In the genomic region with DNA sequence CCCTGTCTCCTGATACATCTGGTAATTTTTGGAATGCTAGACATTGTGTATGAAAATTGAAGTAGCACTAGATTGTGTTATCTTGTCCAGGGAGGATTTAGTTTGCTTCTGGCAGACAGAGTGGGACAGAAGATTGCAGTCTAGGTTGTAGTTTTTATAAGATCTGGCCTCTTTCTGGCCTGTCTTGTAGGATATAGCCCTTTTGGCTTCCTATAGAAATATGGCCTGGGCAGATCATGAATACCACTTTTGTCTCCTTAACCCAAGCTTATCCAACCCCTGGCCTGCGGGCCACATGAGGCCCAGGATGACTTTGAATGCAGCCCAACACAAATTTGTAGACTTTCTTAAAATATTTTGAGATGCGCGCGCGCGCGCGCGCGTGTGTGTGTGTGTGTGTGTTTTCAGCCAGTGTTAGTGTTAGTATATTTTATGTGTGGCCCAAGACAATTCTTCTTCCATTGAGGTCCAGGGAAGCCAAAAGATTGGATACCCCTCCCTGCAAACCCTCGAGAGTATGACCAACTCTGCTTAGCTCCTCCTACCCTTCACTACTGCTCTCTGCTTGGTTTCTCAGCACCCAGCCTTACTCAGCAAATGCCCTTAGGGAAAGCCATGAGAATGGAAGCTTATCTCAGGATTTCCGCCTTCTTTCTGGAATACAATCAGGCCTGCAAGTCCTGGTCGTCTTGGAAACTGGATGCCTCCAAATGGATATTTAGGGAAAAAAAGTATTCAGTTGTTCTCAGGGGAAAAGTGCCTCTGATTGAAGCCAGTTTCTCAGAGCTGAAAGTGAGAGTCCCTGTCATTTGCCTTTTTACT, we compare ENCODE assay signal across 9 cellular contexts. TPM values are rescaled to one million over a fixed set of nuclear protein-coding genes. Genes with fewer than 3 reads are reported as not detected.
A peak's percentile ranks its signal among the peaks of the same experiment; 100 is the strongest.
DNase-seq lines count a peak whose midpoint lies in the region; ATAC-seq, FAIRE-seq and TF ChIP-seq lines count a peak whose summit lies in the region.
"Had no signal": no experiment of that assay in that cellular context is flagged by ENCODE, and none has a peak within 500 bp of the region (broad histone marks: within the 10 kb centered on the region; RNA-seq: fewer than 3 reads in every experiment).

No MANE protein-coding gene starts in this region.

- CTCF ChIA-PET in mammary epithelial cell (lab: Charles Lee; ENCODE audit: low non-redundant PET) = no interaction called here

- H2BK120ac ChIP-seq in mesendoderm (ENCODE audit: low read depth, low read length) = no peak overlapping the region

- peak; percentile 40 for FAIRE-seq in GM12891 (lab: Jason Lieb, UNC)

- no peak overlapping the region for H3K23ac ChIP-seq in mesendoderm (ENCODE audit: low read length)

- H3K27me3 ChIP-seq in HUES64 (ENCODE audit: insufficient read depth, low read length) (no peaks in the 10 kb centered on the region), mammary epithelial cell (ENCODE audit: insufficient read depth, low read length) (no peaks in the 10 kb centered on the region), mesendoderm (ENCODE audit: insufficient read depth, low read length, poor library complexity) (no peaks in the 10 kb centered on the region)

- H3K9ac ChIP-seq in HUES64 (ENCODE audit: low read depth, low read length) = no peak overlapping the region
- no peak overlapping the region for H3K9ac ChIP-seq in mammary epithelial cell (ENCODE audit: insufficient read depth, low read length)
- no peak overlapping the region for H3K9ac ChIP-seq in mesendoderm (ENCODE audit: low read length)

- no TSS peak for BruUV-seq in mammary epithelial cell (replicated peaks; lab: Mats Ljungman, UMichigan)

- H3K4ac ChIP-seq in mesendoderm (ENCODE audit: low read depth, low read length) = no peak overlapping the region

- no peak for TF ChIP-seq POLR2A in GM12891 (IDR thresholded peaks at IDR 0.05; ENCODE audit: low read depth, low read length)

- peaks cover 3% of the 10 kb centered on the region for H3K79me1 ChIP-seq in mesendoderm (ENCODE audit: low read length)

- H3K4me2 ChIP-seq in mammary epithelial cell (ENCODE audit: insufficient read depth, low read depth, low read length) (no peak overlapping the region), mesendoderm (ENCODE audit: low read length) (no peak overlapping the region)

- DNase-seq in GM12891 (ENCODE audit: insufficient read length, low spot score) (no peak), mammary epithelial cell (peak; percentile 77), mesendoderm (peak; percentile 100)
- DNase-seq in activated CD4-positive, alpha-beta T cell treated with anti-CD3 and anti-CD28 coated beads for 1 hour = no peak
- DNase-seq in activated naive CD4-positive, alpha-beta T cell (lab: John Stamatoyannopoulos, UW) = no peak
- DNase-seq: Karpas-422 had no signal

- peak overlapping the region; percentile 88 for H3K18ac ChIP-seq in mesendoderm (ENCODE audit: low read length)

- peak overlapping the region; percentile 39 for H3K56ac ChIP-seq in mesendoderm (ENCODE audit: low read length)

- no peak for ATAC-seq in GM19467 (IDR thresholded peaks at IDR 0.05; ENCODE audit: unreplicated experiment)
- no peak for ATAC-seq in GM18861 (IDR thresholded peaks at IDR 0.05; ENCODE audit: unreplicated experiment)

- H3K27ac ChIP-seq in HUES64 (ENCODE audit: low read depth, low read length) (0 out of 2 replicates have a peak overlapping the region, but pooled peaks have one; percentile 20), mammary epithelial cell (ENCODE audit: insufficient read depth, low read depth, low read length) (no peak overlapping the region), mesendoderm (ENCODE audit: low read depth, low read length) (no peak overlapping the region)

- no peak overlapping the region for H3K4me3 ChIP-seq in HUES64 (ENCODE audit: low read length)
- H3K4me3 ChIP-seq in mammary epithelial cell (replicated peaks in 1 of 3; ENCODE audit: insufficient read depth in 1 of 3, low read depth in 2 of 3, low read length in 3 of 3) = no peak overlapping the region
- no peak overlapping the region for H3K4me3 ChIP-seq in mesendoderm (ENCODE audit: low read length)

- H3K36me3 ChIP-seq in HUES64 (ENCODE audit: insufficient read depth, low read length) = no peaks in the 10 kb centered on the region
- no peaks in the 10 kb centered on the region for H3K36me3 ChIP-seq in mammary epithelial cell (ENCODE audit: insufficient read depth, low read length)
- H3K36me3 ChIP-seq in mesendoderm (ENCODE audit: control insufficient read depth, insufficient read depth, low read length) = no peaks in the 10 kb centered on the region

- H2AFZ ChIP-seq in mammary epithelial cell (ENCODE audit: low read depth, low read length) = no peak overlapping the region

- H3K79me2 ChIP-seq in mammary epithelial cell (ENCODE audit: insufficient read depth, low read length) = no peaks in the 10 kb centered on the region
- no peaks in the 10 kb centered on the region for H3K79me2 ChIP-seq in mesendoderm (ENCODE audit: control insufficient read depth, insufficient read depth, low read length)

- no peak overlapping the region for H2BK15ac ChIP-seq in mesendoderm (replicated peaks; ENCODE audit: low read depth)

- H4K20me1 ChIP-seq in mammary epithelial cell (ENCODE audit: insufficient read depth, low read length) = no peaks in the 10 kb centered on the region

- H4K5ac ChIP-seq in mesendoderm (ENCODE audit: low read length) = no peak overlapping the region

- TF ChIP-seq CTCF in mammary epithelial cell (conservative IDR thresholded peaks at IDR 0.05 in 1 of 2, IDR thresholded peaks at IDR 0.05 in 1 of 2; ENCODE audit: extremely low read depth in 1 of 2, insufficient read depth in 1 of 2, low read depth in 1 of 2, low read length in 2 of 2) = no peak

- H3K9me3 ChIP-seq in HUES64 (ENCODE audit: insufficient read depth, low read depth, low read length) = no peaks in the 10 kb centered on the region
- no peaks in the 10 kb centered on the region for H3K9me3 ChIP-seq in mammary epithelial cell (replicated peaks; ENCODE audit: insufficient read depth, low read length)

- in situ Hi-C loops in mammary epithelial cell (cut with MboI; ENCODE audit: low sequenced_read_pairs in 2 of 2) = no loop called here

- H2BK5ac ChIP-seq in mesendoderm (ENCODE audit: low read length) = no peak overlapping the region

- no peak overlapping the region for H4K8ac ChIP-seq in mesendoderm (ENCODE audit: low read depth, low read length)

- H3K4me1 ChIP-seq in HUES64 (ENCODE audit: insufficient read depth, low read length) (peaks cover 17% of the 10 kb centered on the region), mammary epithelial cell (ENCODE audit: insufficient read depth, low read length) (peaks cover 12% of the 10 kb centered on the region), mesendoderm (ENCODE audit: control insufficient read depth, low read depth, low read length) (peaks cover 2% of the 10 kb centered on the region)

- WGBS in HUES64 = 72% methylated on average over 13 of the region's 13 CpGs
- WGBS in mammary epithelial cell (ENCODE audit: low coverage, missing lambda C conversion rate) = 73% methylated on average over 13 of the region's 13 CpGs
- no CpG with 5 or more reads among the region's 13 CpGs for WGBS in mesendoderm (ENCODE audit: extremely low coverage, insufficient coverage, low lambda C conversion rate)

- H2AK5ac ChIP-seq in mesendoderm (ENCODE audit: low read length) = no peak overlapping the region

- dilution Hi-C loops in mammary epithelial cell (cut with HindIII; ENCODE audit: low sequenced_read_pairs) = loop anchor here (5.0 kb wide), 2 partner anchors 38 to 97 kb away; no protein-coding TSS in a partner anchor

- intact Hi-C loops in mammary epithelial cell (cut with micrococcal nuclease) = loop anchor here (10.0 kb wide), 1 partner anchor 174 kb away; a partner anchor contains a TSS

TF ChIP-seq in GM12891, 5 proteins besides CTCF, POLR2A, EP300 and RAD21:
- TF ChIP-seq POU2F2 (IDR thresholded peaks at IDR 0.05; ENCODE audit: low read depth, low read length) (no peak), TAF1 (IDR thresholded peaks at IDR 0.05; ENCODE audit: low read depth, low read length) (no peak), PAX5 (IDR thresholded peaks at IDR 0.05; ENCODE audit: insufficient read depth, low read length, severe bottlenecking) (no peak), SPI1 (IDR thresholded peaks at IDR 0.05; ENCODE audit: low read depth, low read length) (no peak), POLR2AphosphoS5 (IDR thresholded peaks at IDR 0.05; ENCODE audit: low read depth, low read length) (no peak)
TF ChIP-seq in GM12891: peak in this region for 0.

RNA-seq across cellular contexts. Expression of a gene that starts 26.6 kb away (rescaled TPM):
- polyA plus RNA-seq in GM12891 (2012; ENCODE audit: low read depth, missing spikeins) = 27.9 TPM
- 4.8 TPM for polyA plus RNA-seq in HUES64 (2013, experiment 1 of 2)
- polyA plus RNA-seq in HUES64 (2013, experiment 2 of 2) = 3.2 TPM
- total RNA-seq in mammary epithelial cell = 1 to 10 TPM in 1 of 2 donors, under 1 TPM in 1; under 0.01 to 1.8 TPM
- polyA plus RNA-seq in mammary epithelial cell = 0.50 TPM
- 2.3 TPM for polyA minus RNA-seq in mammary epithelial cell
- 4.1 TPM for polyA plus RNA-seq in mesendoderm (2013, experiment 1 of 2)
- polyA plus RNA-seq in mesendoderm (2013, experiment 2 of 2) = 4.1 TPM

Comparison
In these comparisons a context has a peak if more than half of its experiments do, and no peak if none do; other contexts are left out.
1. DNase-seq: peak in mammary epithelial cell (single experiment) and mesendoderm (single experiment); none in GM12891 (single experiment), activated CD4-positive, alpha-beta T cell treated with anti-CD3 and anti-CD28 coated beads for 1 hour (single experiment) and activated naive CD4-positive, alpha-beta T cell (0 of 4).